20 cellular contexts compared by ENCODE assay signal in the genomic region with DNA sequence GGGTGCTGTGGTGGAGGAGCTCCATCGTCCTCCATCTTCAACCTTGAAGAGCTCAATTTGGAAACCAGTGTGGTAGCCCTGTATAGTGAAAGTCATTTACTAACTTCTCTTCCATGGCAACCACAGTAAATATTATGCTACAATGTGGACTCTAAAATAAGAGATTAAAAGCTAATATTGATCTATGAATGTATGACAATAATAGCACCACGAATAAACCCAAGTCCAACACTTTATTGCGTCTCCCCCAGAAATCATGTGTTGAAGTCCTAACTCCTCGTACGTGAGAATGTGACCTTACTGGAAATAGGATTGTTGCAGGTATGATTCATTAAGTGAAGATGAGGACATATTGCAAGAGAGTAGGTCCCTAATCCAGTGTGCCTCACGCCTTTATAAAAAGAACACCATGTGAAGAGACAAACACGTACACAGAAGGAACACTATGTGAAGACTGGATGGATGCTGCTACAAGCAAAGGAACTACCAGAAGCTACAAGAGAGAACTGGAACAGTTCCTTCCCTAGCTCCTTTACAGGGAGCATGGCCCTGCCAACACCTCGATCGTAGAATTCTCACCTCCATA.
"Had no signal": no experiment of that assay in that cellular context is flagged by ENCODE, and none has a peak within 500 bp of the region (broad histone marks: within the 10 kb centered on the region; RNA-seq: fewer than 3 reads in every experiment).

No MANE protein-coding gene starts in this region.

- H3K4me3 ChIP-seq: cardiac muscle cell, neural progenitor cell, suprapubic skin, tibial nerve had no signal

- H3K27ac ChIP-seq: cardiac muscle cell, neural progenitor cell, suprapubic skin, tibial nerve had no signal

- H3K36me3 ChIP-seq: cardiac muscle cell, neural progenitor cell, suprapubic skin, tibial nerve had no signal

- H3K4me1 ChIP-seq: suprapubic skin, tibial nerve had no signal

- FAIRE-seq: urothelium cell line had no signal

- ATAC-seq: activated T-cell treated with anti-CD3 and anti-CD28 coated beads, Interleukin-2, amount 50 U/mL, for 4 hours; stimulated activated naive CD8-positive, alpha-beta T cell treated with anti-CD3 and anti-CD28 coated beads, Interleukin-15, amount 100 ng/mL, for 72 hours had no signal

- DNase-seq: activated CD4-positive, alpha-beta T cell treated with anti-CD3 and anti-CD28 coated beads for 4 hours; activated CD4-positive, alpha-beta T cell treated with anti-CD3 and anti-CD28 coated beads, Interleukin-2, amount 50 U/mL, for 48 hours; activated CD4-positive, CD25-positive, alpha-beta regulatory T cell; activated CD8-positive, alpha-beta memory T cell treated with anti-CD3 and anti-CD28 coated beads, Interleukin-2, amount 50 U/mL, for 48 hours; activated naive CD4-positive, alpha-beta T cell treated with Interleukin-2 at 50 U/mL for 16 hours; activated naive CD8-positive, alpha-beta T cell treated with anti-CD3 and anti-CD28 coated beads, Interleukin-2, amount 10 ng/mL, durations not matched to agents 7 days and 5 days; activated T-cell treated with anti-CD3 and anti-CD28 coated beads, Interleukin-2, amount 50 U/mL, for 4 hours; amygdala; cortex of kidney; endodermal cell; foreskin fibroblast; mesenchymal stem cell; naive B cell; stimulated activated CD4-positive, alpha-beta T cell treated with anti-CD3 and anti-CD28 coated beads, Interleukin-1b, Interleukin-23, amount 100 ng/mL, for 48 hours; stimulated activated naive CD8-positive, alpha-beta T cell treated with anti-CD3 and anti-CD28 coated beads, Interleukin-15, amount 100 ng/mL, for 72 hours had no signal

- H3K27me3 ChIP-seq: cardiac muscle cell, neural progenitor cell, suprapubic skin, tibial nerve had no signal

- H3K9me3 ChIP-seq: suprapubic skin, tibial nerve had no signal
